In the genomic region with DNA sequence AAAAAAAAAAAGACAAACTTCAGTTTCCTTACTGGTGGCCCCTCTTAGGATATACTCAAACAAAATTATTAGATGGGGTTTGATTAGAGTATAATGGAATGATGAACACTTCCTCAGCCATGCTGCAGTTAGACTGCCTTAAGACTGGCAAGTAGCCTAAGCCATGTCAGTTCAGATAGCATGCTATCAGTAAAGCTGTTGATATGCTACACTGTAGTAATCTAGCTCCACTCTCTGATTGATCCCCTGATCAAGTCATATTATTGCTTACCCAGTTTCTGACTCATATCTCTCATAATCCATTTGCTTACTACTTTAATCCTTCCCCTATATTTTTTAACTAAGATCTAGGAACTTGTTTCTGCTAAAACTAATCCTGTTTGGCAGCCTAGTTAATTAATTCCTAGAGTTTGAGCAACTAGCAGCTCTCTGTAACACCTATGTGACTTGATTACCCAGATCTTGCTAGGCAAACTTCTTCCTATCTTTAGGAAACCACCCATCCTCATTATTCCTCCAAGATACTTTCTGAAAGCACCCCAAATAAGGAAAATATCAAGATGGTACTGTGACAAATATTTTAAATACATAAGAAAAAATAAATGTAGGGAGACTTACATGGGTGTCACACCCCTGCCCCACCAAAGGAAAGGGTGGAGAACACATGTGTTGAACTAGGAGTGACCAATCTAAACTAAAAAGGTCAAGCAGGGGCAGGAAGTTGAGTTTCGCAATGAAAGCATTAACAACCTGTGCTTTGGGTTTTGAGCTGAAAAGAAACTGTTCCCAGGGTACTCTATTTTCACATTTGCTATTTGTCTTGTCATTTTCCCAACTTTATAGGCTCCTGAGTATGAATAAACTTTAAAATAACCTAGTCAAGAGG, we compare ENCODE assay signal across 10 cellular contexts. TPM values are rescaled to one million over a fixed set of nuclear protein-coding genes. Genes with fewer than 3 reads are reported as not detected.
DNase-seq lines count a peak whose midpoint lies in the region; TF ChIP-seq lines count a peak whose summit lies in the region.
"Had no signal": no experiment of that assay in that cellular context is flagged by ENCODE, and none has a peak within 500 bp of the region (broad histone marks: within the 10 kb centered on the region; RNA-seq: fewer than 3 reads in every experiment).

No MANE protein-coding gene starts in this region.

- WGBS in smooth muscle cell (ENCODE audit: low lambda C conversion rate): 91% methylated on average over 1 of the region's 1 CpG

- H3K9ac ChIP-seq in parathyroid adenoma (no peak overlapping the region), smooth muscle cell (ENCODE audit: low read depth) (no peak overlapping the region)

- H3K27ac ChIP-seq in epithelial cell of prostate: peak overlapping the region; percentile 12
- peak overlapping the region; percentile 11 for H3K27ac ChIP-seq in parathyroid adenoma
- H3K27ac ChIP-seq in smooth muscle cell (ENCODE audit: low read depth): no peak overlapping the region

- no peak overlapping the region for H2AFZ ChIP-seq in parathyroid adenoma
- no peak overlapping the region for H2AFZ ChIP-seq in smooth muscle cell (ENCODE audit: low read depth)

- no peaks in the 10 kb centered on the region for H3K36me3 ChIP-seq in parathyroid adenoma (ENCODE audit: control insufficient read depth, insufficient read depth, low read length)
- H3K36me3 ChIP-seq in smooth muscle cell (ENCODE audit: low read depth): no peaks in the 10 kb centered on the region

- H3K4me3 ChIP-seq in parathyroid adenoma (ENCODE audit: low read depth, low read length) (no peak overlapping the region), smooth muscle cell (no peak overlapping the region)

- H4K20me1 ChIP-seq in smooth muscle cell (ENCODE audit: low read depth): peaks cover 95% of the 10 kb centered on the region

- H3K4me1 ChIP-seq in parathyroid adenoma (peaks cover 4% of the 10 kb centered on the region), smooth muscle cell (ENCODE audit: low read depth) (no peaks in the 10 kb centered on the region)

- DNase-seq in ELR (ENCODE audit: low read depth): peak; percentile 34
- DNase-seq in M059J (ENCODE audit: low read depth): peak; percentile 42
- no peak for DNase-seq in epithelial cell of prostate (ENCODE audit: low read depth, low spot score)
- no peak for DNase-seq in stimulated activated CD4-positive, alpha-beta T cell treated with anti-CD3 and anti-CD28 coated beads, Interleukin-4, amount 100 ng/mL, for 4 hours
- DNase-seq in DMS153 treated with DMSO at 0.1 percent for 48 hours (lab: John Stamatoyannopoulos, UW; ENCODE audit: unreplicated experiment): no peak
- no peak for DNase-seq in smooth muscle cell (lab: John Stamatoyannopoulos, UW; ENCODE audit: unreplicated experiment)
- no peak for DNase-seq in T-helper 2 cell
- DNase-seq: activated B cell treated with CpG ODN at 0.5 μM for 24 hours, NCI-H345 had no signal

- TF ChIP-seq CTCF in parathyroid adenoma (IDR thresholded peaks at IDR 0.05) (no peak), smooth muscle cell (IDR thresholded peaks at IDR 0.05; ENCODE audit: borderline replicate concordance, insufficient read depth, poor library complexity, severe bottlenecking) (no peak)

- H3K27me3 ChIP-seq in parathyroid adenoma (ENCODE audit: control insufficient read depth, insufficient read depth, low read length) (no peaks in the 10 kb centered on the region), smooth muscle cell (ENCODE audit: low read depth) (no peaks in the 10 kb centered on the region)

- peaks cover 10% of the 10 kb centered on the region for H3K79me2 ChIP-seq in parathyroid adenoma
- H3K79me2 ChIP-seq in smooth muscle cell (ENCODE audit: low read depth): peaks cover 84% of the 10 kb centered on the region

- no peaks in the 10 kb centered on the region for H3F3A ChIP-seq in smooth muscle cell (ENCODE audit: low read depth)

- H3K9me3 ChIP-seq in parathyroid adenoma (ENCODE audit: control insufficient read depth, low read length): no peaks in the 10 kb centered on the region
- no peaks in the 10 kb centered on the region for H3K9me3 ChIP-seq in smooth muscle cell (replicated peaks; ENCODE audit: low read depth)

- H3K4me2 ChIP-seq in parathyroid adenoma (ENCODE audit: low read length): no peak overlapping the region
- no peak overlapping the region for H3K4me2 ChIP-seq in smooth muscle cell

RNA-seq across cellular contexts. Expression of a gene that starts 43.2 kb away (rescaled TPM):
- total RNA-seq in M059J (2014; rRNA removed; shearing (Covaris generic)): 23.3 and 29.8 TPM in 2 replicates
- total RNA-seq in smooth muscle cell: 50.6 and 58.8 TPM in 2 replicates
- 10.0 and 13.6 TPM in 2 replicates for polyA plus RNA-seq in smooth muscle cell

Comparison
In these comparisons a context has a peak if more than half of its experiments do, and no peak if none do; other contexts are left out.
1. DNase-seq: peak in ELR (single experiment) and M059J (single experiment); none in epithelial cell of prostate (single experiment), stimulated activated CD4-positive, alpha-beta T cell treated with anti-CD3 and anti-CD28 coated beads, Interleukin-4, amount 100 ng/mL, for 4 hours (0 of 2), DMS153 treated with DMSO at 0.1 percent for 48 hours (single experiment), smooth muscle cell (single experiment) and T-helper 2 cell (0 of 5).